ENCODE assay signal across 22 cellular contexts in genomic region chr16:31192856-31193642, GRCh38. TPM values are rescaled to one million over a fixed set of nuclear protein-coding genes. Genes with fewer than 3 reads are reported as not detected.
DNase-seq lines count a peak whose midpoint lies in the region; ATAC-seq lines count a peak whose summit lies in the region.
"Had no signal": no experiment of that assay in that cellular context is flagged by ENCODE, and none has a peak within 500 bp of the region (broad histone marks: within the 10 kb centered on the region; RNA-seq: fewer than 3 reads in every experiment).

No MANE protein-coding gene starts in this region.

- H3K56ac ChIP-seq in mesendoderm (ENCODE audit: low read length), result no peak overlapping the region

- H3K9ac ChIP-seq in mesendoderm (ENCODE audit: low read length), result no peak overlapping the region

- no peak overlapping the region for H3K4me2 ChIP-seq in mesendoderm (ENCODE audit: low read length)

- H3K4me1 ChIP-seq in mesendoderm (ENCODE audit: control insufficient read depth, low read depth, low read length), result no peaks in the 10 kb centered on the region
- H3K4me1 ChIP-seq: HAP-1 had no signal

- no peak for ATAC-seq in T-helper 17 cell
- no peak for ATAC-seq in effector memory CD8-positive, alpha-beta T cell (replicated peaks)
- ATAC-seq in stimulated activated naive CD8-positive, alpha-beta T cell treated with anti-CD3 and anti-CD28 coated beads, Interleukin-15, amount 100 ng/mL, for 72 hours, result no peak
- ATAC-seq in left lobe of liver, result no peak
- ATAC-seq in HG03460 (IDR thresholded peaks at IDR 0.05; ENCODE audit: unreplicated experiment), result no peak

- no peak for DNase-seq in activated naive CD4-positive, alpha-beta T cell treated with Interleukin-2 at 50 U/mL for 16 hours
- DNase-seq in T-helper 17 cell, result no peak
- DNase-seq in effector memory CD8-positive, alpha-beta T cell, result no peak
- DNase-seq in stimulated activated naive CD8-positive, alpha-beta T cell treated with anti-CD3 and anti-CD28 coated beads, Interleukin-15, amount 100 ng/mL, for 72 hours, result no peak
- DNase-seq in mesendoderm, result no peak
- DNase-seq in left lobe of liver (ENCODE audit: low spot score), result no peak
- DNase-seq: DMS79 treated with DMSO at 0.1 percent for 48 hours; erythroblast; KG1; NCI-H1048; nucleus accumbens; SIG-M5; stimulated activated CD4-positive, alpha-beta T cell treated with anti-CD3 and anti-CD28 coated beads, Interleukin-15, amount 100 ng/mL, for 24 hours; stimulated activated naive CD4-positive, alpha-beta T cell treated with Interleukin-2 at 50 U/mL for 16 hours had no signal

- H3K4ac ChIP-seq in mesendoderm (ENCODE audit: low read depth, low read length), result no peak overlapping the region

- H3K9me3 Mint-ChIP-seq in activated naive CD4-positive, alpha-beta T cell treated with anti-CD3 and anti-CD28 coated beads, Interleukin-2, amount 50 U/mL, for 24 hours, result no peaks in the 10 kb centered on the region
- H3K9me3 Mint-ChIP-seq in effector memory CD8-positive, alpha-beta T cell, result no peaks in the 10 kb centered on the region
- H3K9me3 Mint-ChIP-seq in stimulated activated naive CD8-positive, alpha-beta T cell treated with anti-CD3 and anti-CD28 coated beads, Interleukin-15, amount 100 ng/mL, for 72 hours, result no peaks in the 10 kb centered on the region
- H3K9me3 Mint-ChIP-seq: dendritic cell treated with granulocyte-macrophage colony-stimulating factor and Interleukin-4, amounts not matched to agents 40 ng/mL and 50 ng/mL, for 4 days had no signal

- H3K79me1 ChIP-seq in mesendoderm (ENCODE audit: low read length), result peaks cover 27% of the 10 kb centered on the region

- no peak overlapping the region for H2BK5ac ChIP-seq in mesendoderm (ENCODE audit: low read length)

- no peak overlapping the region for H2BK15ac ChIP-seq in mesendoderm (replicated peaks; ENCODE audit: low read depth)

- H3K27ac Mint-ChIP-seq in activated naive CD4-positive, alpha-beta T cell treated with anti-CD3 and anti-CD28 coated beads, Interleukin-2, amount 50 U/mL, for 24 hours, result peak overlapping the region; percentile 81
- peak overlapping the region; percentile 99 for H3K27ac Mint-ChIP-seq in T-helper 17 cell
- H3K27ac Mint-ChIP-seq in effector memory CD8-positive, alpha-beta T cell, result peak overlapping the region; percentile 63 to 86
- H3K27ac Mint-ChIP-seq in stimulated activated naive CD8-positive, alpha-beta T cell treated with anti-CD3 and anti-CD28 coated beads, Interleukin-15, amount 100 ng/mL, for 72 hours, result peak overlapping the region; percentile 33 to 64
- H3K27ac Mint-ChIP-seq: dendritic cell treated with granulocyte-macrophage colony-stimulating factor and Interleukin-4, amounts not matched to agents 40 ng/mL and 50 ng/mL, for 4 days had no signal

- no peaks in the 10 kb centered on the region for H3K27me3 ChIP-seq in mesendoderm (ENCODE audit: insufficient read depth, low read length, poor library complexity)

- H3K4me3 ChIP-seq in mesendoderm (ENCODE audit: low read length), result no peak overlapping the region
- H3K4me3 ChIP-seq: HAP-1 had no signal

- H3K18ac ChIP-seq in mesendoderm (ENCODE audit: low read length), result no peak overlapping the region

- no peak overlapping the region for H2BK120ac ChIP-seq in mesendoderm (ENCODE audit: low read depth, low read length)

- no peak overlapping the region for H4K8ac ChIP-seq in mesendoderm (ENCODE audit: low read depth, low read length)

- no peaks in the 10 kb centered on the region for H3K9me3 ChIP-seq in T-helper 17 cell (ENCODE audit: control insufficient read depth, low read length, poor library complexity, severe bottlenecking)
- H3K9me3 ChIP-seq: HAP-1 had no signal

- H4K5ac ChIP-seq in mesendoderm (ENCODE audit: low read length), result no peak overlapping the region

- H2AK5ac ChIP-seq in mesendoderm (ENCODE audit: low read length), result no peak overlapping the region

- H3K27me3 Mint-ChIP-seq in activated naive CD4-positive, alpha-beta T cell treated with anti-CD3 and anti-CD28 coated beads, Interleukin-2, amount 50 U/mL, for 24 hours, result no peaks in the 10 kb centered on the region
- no peaks in the 10 kb centered on the region for H3K27me3 Mint-ChIP-seq in T-helper 17 cell
- no peaks in the 10 kb centered on the region for H3K27me3 Mint-ChIP-seq in effector memory CD8-positive, alpha-beta T cell
- H3K27me3 Mint-ChIP-seq in stimulated activated naive CD8-positive, alpha-beta T cell treated with anti-CD3 and anti-CD28 coated beads, Interleukin-15, amount 100 ng/mL, for 72 hours, result no peaks in the 10 kb centered on the region
- H3K27me3 Mint-ChIP-seq: dendritic cell treated with granulocyte-macrophage colony-stimulating factor and Interleukin-4, amounts not matched to agents 40 ng/mL and 50 ng/mL, for 4 days had no signal

- H3K4me3 Mint-ChIP-seq in activated naive CD4-positive, alpha-beta T cell treated with anti-CD3 and anti-CD28 coated beads, Interleukin-2, amount 50 U/mL, for 24 hours, result no peak overlapping the region
- no peak overlapping the region for H3K4me3 Mint-ChIP-seq in T-helper 17 cell
- H3K4me3 Mint-ChIP-seq in effector memory CD8-positive, alpha-beta T cell, result no peak overlapping the region
- no peak overlapping the region for H3K4me3 Mint-ChIP-seq in stimulated activated naive CD8-positive, alpha-beta T cell treated with anti-CD3 and anti-CD28 coated beads, Interleukin-15, amount 100 ng/mL, for 72 hours
- H3K4me3 Mint-ChIP-seq: dendritic cell treated with granulocyte-macrophage colony-stimulating factor and Interleukin-4, amounts not matched to agents 40 ng/mL and 50 ng/mL, for 4 days had no signal

- no CpG with 5 or more reads among the region's 16 CpGs for whole genome bisulfite sequencing in mesendoderm (ENCODE audit: extremely low coverage, insufficient coverage, low lambda C conversion rate)

- H3K23ac ChIP-seq in mesendoderm (ENCODE audit: low read length), result no peak overlapping the region

- peaks cover 38% of the 10 kb centered on the region for H3K36me3 Mint-ChIP-seq in activated naive CD4-positive, alpha-beta T cell treated with anti-CD3 and anti-CD28 coated beads, Interleukin-2, amount 50 U/mL, for 24 hours
- H3K36me3 Mint-ChIP-seq in T-helper 17 cell (ENCODE audit: low read depth), result peaks cover 19% of the 10 kb centered on the region
- peaks cover 99% of the 10 kb centered on the region for H3K36me3 Mint-ChIP-seq in effector memory CD8-positive, alpha-beta T cell (ENCODE audit: insufficient read depth)

- H3K4me1 Mint-ChIP-seq in activated naive CD4-positive, alpha-beta T cell treated with anti-CD3 and anti-CD28 coated beads, Interleukin-2, amount 50 U/mL, for 24 hours, result peaks cover 66% of the 10 kb centered on the region
- H3K4me1 Mint-ChIP-seq in T-helper 17 cell, result peaks cover 50% of the 10 kb centered on the region
- H3K4me1 Mint-ChIP-seq in effector memory CD8-positive, alpha-beta T cell (ENCODE audit: low read depth in 2 of 2), result peaks cover 33 to 52% of the 10 kb centered on the region in 2 donors
- peaks cover 76% of the 10 kb centered on the region for H3K4me1 Mint-ChIP-seq in stimulated activated naive CD8-positive, alpha-beta T cell treated with anti-CD3 and anti-CD28 coated beads, Interleukin-15, amount 100 ng/mL, for 72 hours

- H3K27ac ChIP-seq in mesendoderm (ENCODE audit: low read depth, low read length), result no peak overlapping the region
- H3K27ac ChIP-seq: VCaP had no signal

- peaks cover 13% of the 10 kb centered on the region for H3K79me2 ChIP-seq in mesendoderm (ENCODE audit: control insufficient read depth, insufficient read depth, low read length)

- H3K36me3 ChIP-seq in mesendoderm (ENCODE audit: control insufficient read depth, insufficient read depth, low read length), result peaks cover 43% of the 10 kb centered on the region

RNA-seq across cellular contexts. Expression of gene PYCARD, which starts 9.5 kb away (rescaled TPM):
- total RNA-seq in T-helper 17 cell (10 to 100 TPM; 17.9 to 22.1 TPM), left lobe of liver (5.9 TPM)
- polyA plus RNA-seq in mesendoderm (2013, experiment 1 of 2), result 27.8 TPM
- 27.6 TPM for polyA plus RNA-seq in mesendoderm (2013, experiment 2 of 2)

RNA-seq across cellular contexts. Expression of gene FUS, which starts 13.1 kb away (rescaled TPM):
- 100 to 1,000 TPM; 910 to 947 TPM for total RNA-seq in T-helper 17 cell
- polyA plus RNA-seq in mesendoderm (2013, experiment 1 of 2), result 1,268 TPM
- polyA plus RNA-seq in mesendoderm (2013, experiment 2 of 2), result 1,201 TPM
- 43.5 TPM for total RNA-seq in left lobe of liver

RNA-seq across cellular contexts. Expression of gene TRIM72, which starts 20.9 kb away (rescaled TPM):
- total RNA-seq in T-helper 17 cell (under 1 TPM; 0.08 to 0.17 TPM), left lobe of liver (not detected)
- polyA plus RNA-seq in mesendoderm (2013, experiment 1 of 2), result 0.15 TPM
- polyA plus RNA-seq in mesendoderm (2013, experiment 2 of 2), result 0.13 TPM
- total RNA-seq: T-helper 1 cell treated with Interleukin-12 subunit alpha and Interleukin-12 subunit beta and Interleukin-4 antibody, amounts not matched to agents 30 ng/mL and 1 ng/mL, for 36 hours; ureter had no signal

RNA-seq across cellular contexts. Expression of gene PYDC1, which starts 23.9 kb away (rescaled TPM):
- total RNA-seq in T-helper 17 cell (not detected), left lobe of liver (not detected)
- polyA plus RNA-seq in mesendoderm (2013, experiment 1 of 2), result 1.4 TPM
- 1.6 TPM for polyA plus RNA-seq in mesendoderm (2013, experiment 2 of 2)
- total RNA-seq: OCI-LY7; T-helper 1 cell treated with Interleukin-12 subunit alpha and Interleukin-12 subunit beta and Interleukin-4 antibody, amounts not matched to agents 30 ng/mL and 1 ng/mL, for 36 hours; ureter had no signal

RNA-seq across cellular contexts. Expression of gene PRSS36, which starts 43.2 kb away (rescaled TPM):
- total RNA-seq in T-helper 17 cell (under 1 TPM; 0.10 to 0.47 TPM), left lobe of liver (1.5 TPM)
- polyA plus RNA-seq in mesendoderm (2013, experiment 1 of 2), result 0.39 TPM
- 0.32 TPM for polyA plus RNA-seq in mesendoderm (2013, experiment 2 of 2)
- total RNA-seq: OCI-LY7 had no signal

Comparison
In these comparisons a context has a peak if more than half of its experiments do, and no peak if none do; other contexts are left out.
1. H3K27ac Mint-ChIP-seq: peak in every context shown above with its lines; median percentile 99 in T-helper 17 cell; 81 in activated naive CD4-positive, alpha-beta T cell treated with anti-CD3 and anti-CD28 coated beads, Interleukin-2, amount 50 U/mL, for 24 hours; 74 in effector memory CD8-positive, alpha-beta T cell; 48 in stimulated activated naive CD8-positive, alpha-beta T cell treated with anti-CD3 and anti-CD28 coated beads, Interleukin-15, amount 100 ng/mL, for 72 hours.
2. RNA of gene FUS, which starts 13.1 kb away (total RNA-seq): 910 to 947 TPM in T-helper 17 cell; 43.5 TPM in left lobe of liver (single experiment); every median in the first group is over 10 times any median in the second.